In genomic region chr3:36988336-36988735, GRCh38 we compare ENCODE assay signal across 10 cellular contexts. TPM values are rescaled to one million over a fixed set of nuclear protein-coding genes. Genes with fewer than 3 reads are reported as not detected.
DNase-seq lines count a peak whose midpoint lies in the region; ATAC-seq, FAIRE-seq and TF ChIP-seq lines count a peak whose summit lies in the region.
"Had no signal": no experiment of that assay in that cellular context is flagged by ENCODE, and none has a peak within 500 bp of the region (broad histone marks: within the 10 kb centered on the region; RNA-seq: fewer than 3 reads in every experiment).

No MANE protein-coding gene starts in this region.

- H3K4me3 Mint-ChIP-seq in nephron (peak overlapping the region; percentile 11 to 29 (median 18)), chondrocyte (ENCODE audit: unreplicated experiment) (no peak overlapping the region)

- H2AFZ ChIP-seq in DND-41 (ENCODE audit: low read depth, low read length) (no peak overlapping the region), Loucy (ENCODE audit: low read length) (no peak overlapping the region), GM12878 (ENCODE audit: control insufficient read depth, low read depth, low read length) (no peak overlapping the region)

- no peak for ATAC-seq in DND-41 (ENCODE audit: insufficient read depth, low read depth)
- no peak for ATAC-seq in GM12878

- H3K4me1 ChIP-seq in DND-41 (ENCODE audit: insufficient read depth, low read length) = peaks cover 48% of the 10 kb centered on the region
- peaks cover 46% of the 10 kb centered on the region for H3K4me1 ChIP-seq in Loucy (ENCODE audit: insufficient read depth, low read length, poor library complexity, severe bottlenecking)
- no peaks in the 10 kb centered on the region for H3K4me1 ChIP-seq in GM12878 (ENCODE audit: control insufficient read depth, insufficient read depth, low read length)

- no peaks in the 10 kb centered on the region for H3K9me2 ChIP-seq in Loucy (replicated peaks; ENCODE audit: low read depth, low read length)

- in situ Hi-C loops in GM12878 (cut with MboI) = no loop called here

- WGBS in GM12878 (ENCODE audit: insufficient coverage, insufficient replicate concordance, low lambda C conversion rate, missing lambda C conversion rate) = 22% methylated on average over 2 of the region's 2 CpGs

- peaks cover 35% of the 10 kb centered on the region; the same call in 1 of the 2 replicates for H4K20me1 ChIP-seq in DND-41 (ENCODE audit: insufficient read depth, low read length)
- H4K20me1 ChIP-seq in Loucy (ENCODE audit: insufficient read depth, low read length, poor library complexity, severe bottlenecking) = peaks cover 46% of the 10 kb centered on the region
- no peaks in the 10 kb centered on the region for H4K20me1 ChIP-seq in GM12878 (ENCODE audit: control insufficient read depth, insufficient read depth)

- no peak for DNase-seq in DND-41
- no peak for DNase-seq in GM12878 (ENCODE audit: low read depth, low spot score)
- DNase-seq in retina = no peak
- no peak for DNase-seq in HTR-8/SVneo (ENCODE audit: insufficient read length, low spot score)
- no peak for DNase-seq in chondrocyte (ENCODE audit: low spot score)
- DNase-seq: activated CD4-positive, alpha-beta T cell treated with anti-CD3 and anti-CD28 coated beads, Interleukin-2, amount 50 U/mL, for 1 hour; erythroblast; NCI-H446 had no signal

- TF ChIP-seq CTCF in DND-41 (IDR thresholded peaks at IDR 0.05; ENCODE audit: borderline replicate concordance, extremely low read depth, low read length, poor library complexity, severe bottlenecking) (no peak), Loucy (conservative IDR thresholded peaks at IDR 0.05; ENCODE audit: low read length) (no peak), GM12878 (IDR thresholded peaks at IDR 0.05 in 2 of 3, conservative IDR thresholded peaks at IDR 0.05 in 1 of 3; ENCODE audit: control insufficient read depth in 2 of 3, extremely low read depth in 1 of 3, insufficient read depth in 1 of 3, low read depth in 3 of 3, low read length in 3 of 3) (no peak), nephron (IDR thresholded peaks at IDR 0.05; ENCODE audit: unreplicated experiment in 3 of 3) (no peak), chondrocyte (IDR thresholded peaks at IDR 0.05) (no peak)

- no TSS peak for BruUV-seq in GM12878 (replicated peaks; lab: Mats Ljungman, UMichigan)

- H3K9ac ChIP-seq in DND-41 (ENCODE audit: low read depth, low read length) = no peak overlapping the region
- H3K9ac ChIP-seq in Loucy (ENCODE audit: low read depth, low read length, poor library complexity, severe bottlenecking) = peak overlapping the region; percentile 10
- H3K9ac ChIP-seq in GM12878 (ENCODE audit: control insufficient read depth, insufficient read depth, low read length) = no peak overlapping the region

- intact Hi-C loops in GM12878 (cut with micrococcal nuclease; ENCODE audit: unreplicated experiment) = no loop called here

- H3K4me2 ChIP-seq in DND-41 (ENCODE audit: insufficient read depth, low read length) (peak overlapping the region; percentile 90; the same call in 1 of the 2 replicates), Loucy (ENCODE audit: low read depth, low read length, poor library complexity, severe bottlenecking) (peak overlapping the region; percentile 89), GM12878 (ENCODE audit: control insufficient read depth, insufficient read depth) (peak overlapping the region; percentile 36)

- H3K27ac ChIP-seq in DND-41 (ENCODE audit: low read length) = no peak overlapping the region
- H3K27ac ChIP-seq in GM12878 (ENCODE audit: control insufficient read depth, insufficient read depth) = peak overlapping the region; percentile 15; the same call in 1 of the 2 replicates

- CTCF ChIA-PET in GM12878 (lab: Yijun Ruan, JAX) = interaction anchor here (0.6 to 5.2 kb wide), 4 partner anchors 10 to 83 kb away, joined by 3 to 39 read pairs (median 4); no protein-coding TSS in a partner anchor

- no peak for FAIRE-seq in GM12878 (lab: Jason Lieb, UNC)
- FAIRE-seq in HTR-8/SVneo (lab: Jason Lieb, UNC) = no peak

- SMC1A ChIA-PET in GM12878 (lab: Charles Lee; ENCODE audit: uncharacterized antibody, unreplicated experiment) = interaction anchor here (1.0 to 7.5 kb wide), 11 partner anchors 15 to 211 kb away, joined by 3 to 46 read pairs (median 3); partner anchors contain the start of gene LRRFIP2

- POLR2A ChIA-PET in GM12878 (lab: Charles Lee) = interaction anchor here (1.0 to 1.9 kb wide), 3 partner anchors 9 to 18 kb away, joined by 3 to 10 read pairs (median 9); no protein-coding TSS in a partner anchor

- no peak for TF ChIP-seq RAD21 in GM12878 (IDR thresholded peaks at IDR 0.05; ENCODE audit: insufficient read depth, low read depth, low read length)

- RAD21 ChIA-PET in GM12878 (lab: Charles Lee; ENCODE audit: unreplicated experiment) = interaction anchor here (0.8 to 1.8 kb wide), 7 partner anchors 19 to 162 kb away, joined by 3 to 11 read pairs (median 4); no protein-coding TSS in a partner anchor

- TF ChIP-seq POLR2A in GM12878 (IDR thresholded peaks at IDR 0.05; ENCODE audit: low read depth, low read length) = no peak

- H3K36me3 ChIP-seq in DND-41 (ENCODE audit: insufficient read depth, low read length) (peaks cover 83% of the 10 kb centered on the region), Loucy (ENCODE audit: insufficient read depth, low read length) (peaks cover 15% of the 10 kb centered on the region; the same call in 1 of the 2 replicates), GM12878 (ENCODE audit: control insufficient read depth in 2 of 2, insufficient read depth in 2 of 2, low read length in 1 of 2) (peaks cover 1 to 25% of the 10 kb centered on the region in 2 experiments; a peak in 3 of 4 replicates)

- H3K27me3 ChIP-seq in DND-41 (ENCODE audit: insufficient read depth, low read length, poor library complexity) (no peaks in the 10 kb centered on the region), Loucy (ENCODE audit: insufficient read depth, low read length, poor library complexity, severe bottlenecking) (no peaks in the 10 kb centered on the region), GM12878 (replicated peaks in 1 of 2; ENCODE audit: control insufficient read depth in 2 of 2, insufficient read depth in 2 of 2, low read length in 1 of 2) (no peaks in the 10 kb centered on the region)

- H3K36me3 Mint-ChIP-seq in nephron (ENCODE audit: low read depth) (peaks cover 53% of the 10 kb centered on the region), chondrocyte (ENCODE audit: low read depth) (peaks cover 35% of the 10 kb centered on the region)

- no peaks in the 10 kb centered on the region for H3F3A ChIP-seq in Loucy (ENCODE audit: low read depth)

- H3K79me2 ChIP-seq in DND-41 (ENCODE audit: insufficient read depth, low read length) = peaks cover 56% of the 10 kb centered on the region
- H3K79me2 ChIP-seq in Loucy (ENCODE audit: insufficient read depth, low read length) = peaks cover 54% of the 10 kb centered on the region
- H3K79me2 ChIP-seq in GM12878 (ENCODE audit: control insufficient read depth, insufficient read depth, low read length) = peaks cover 61% of the 10 kb centered on the region

- no peaks in the 10 kb centered on the region for H3K27me3 Mint-ChIP-seq in nephron (ENCODE audit: low read depth)
- H3K27me3 Mint-ChIP-seq in chondrocyte (ENCODE audit: low read depth) = no peaks in the 10 kb centered on the region

- H3K4me1 Mint-ChIP-seq in nephron = peaks cover 38% of the 10 kb centered on the region
- peaks cover 41% of the 10 kb centered on the region for H3K4me1 Mint-ChIP-seq in chondrocyte (ENCODE audit: low read depth)

- TF ChIP-seq EP300 in GM12878 (IDR thresholded peaks at IDR 0.05; ENCODE audit: borderline replicate concordance in 1 of 2, control insufficient read depth in 1 of 2, low read depth in 2 of 2, low read length in 2 of 2) = no peak

- H3K27ac Mint-ChIP-seq in nephron (no peak overlapping the region), chondrocyte (ENCODE audit: unreplicated experiment) (no peak overlapping the region)

- H3K9me3 Mint-ChIP-seq in nephron (no peaks in the 10 kb centered on the region), chondrocyte (ENCODE audit: low read depth) (no peaks in the 10 kb centered on the region)

- H3K9me3 ChIP-seq in DND-41 (ENCODE audit: insufficient read depth, low read length, severe bottlenecking) = no peaks in the 10 kb centered on the region
- H3K9me3 ChIP-seq in Loucy (ENCODE audit: insufficient read depth, low read depth, low read length) = no peaks in the 10 kb centered on the region
- no peaks in the 10 kb centered on the region for H3K9me3 ChIP-seq in GM12878 (replicated peaks; ENCODE audit: control insufficient read depth, insufficient read depth, low read length)

- H3K4me3 ChIP-seq in DND-41 (ENCODE audit: low read depth in 1 of 2, low read length in 2 of 2) (no peak overlapping the region), Loucy (ENCODE audit: low read length, poor library complexity, severe bottlenecking) (peak overlapping the region; percentile 81), GM12878 (peak overlapping the region; percentile 45; the same call in 1 of the 2 replicates)

RNA-seq across cellular contexts. Expression of gene EPM2AIP1, which starts 4.6 kb away (rescaled TPM):
- total RNA-seq in GM12878 (2013; cell fraction: nucleolus; rRNA removed) = 84.8 and 92.5 TPM in 2 replicates
- 20.8 and 21.2 TPM in 2 replicates for total RNA-seq in GM12878 (2014; rRNA removed)
- 28.5 and 31.9 TPM in 2 replicates for total RNA-seq in GM12878 (2014; rRNA removed; fragmentation: Illumina TruSeq; extraction: Trizol)
- total RNA-seq in GM12878 (2021) = 20.9 and 24.0 TPM in 2 replicates
- 8.2 TPM for polyA plus RNA-seq in GM12878 (2011; ENCODE audit: low read depth)
- 29.9 and 44.6 TPM in 2 replicates for polyA plus RNA-seq in GM12878 (2011; rRNA removed)
- polyA plus RNA-seq in GM12878 (2011; cell fraction: cytosol; rRNA removed) = 8.7 and 10.0 TPM in 2 replicates
- polyA plus RNA-seq in GM12878 (2011; cell fraction: nucleus; rRNA removed) = 35.8 and 39.4 TPM in 2 replicates
- 13.7 and 16.4 TPM in 2 replicates for polyA plus RNA-seq in GM12878 (2012)
- 25.8 and 29.9 TPM in 2 replicates for polyA plus RNA-seq in GM12878 (2014; fragmentation: Illumina TruSeq; extraction: Trizol)
- polyA plus RNA-seq in GM12878 (2014; fragmentation: Nextera tagmentation; extraction: Ambion mirVana) = 1 to 10 TPM; 5.5 to 7.9 TPM
- 21.5 and 22.4 TPM in 2 replicates for polyA plus RNA-seq in GM12878 (2014; rRNA removed)
- 10 to 100 TPM; 20.5 to 23.7 TPM for polyA plus RNA-seq in GM12878 (2016; fragmentation: Nextera tagmentation; extraction: Ambion mirVana)
- polyA minus RNA-seq in GM12878 (2011; rRNA and poly(A)+ RNA removed) = 23.5 and 28.7 TPM in 2 replicates
- polyA minus RNA-seq in GM12878 (2011; cell fraction: cytosol; rRNA and poly(A)+ RNA removed) = 5.3 and 6.9 TPM in 2 replicates
- 52.0 and 66.2 TPM in 2 replicates for polyA minus RNA-seq in GM12878 (2011; cell fraction: nucleus; rRNA and poly(A)+ RNA removed)
- 14.3 to 20.5 TPM (median 15.6 TPM) in 3 replicates for total RNA-seq in chondrocyte

RNA-seq across cellular contexts. Expression of gene MLH1, which starts 5.0 kb away (rescaled TPM):
- 107 and 118 TPM in 2 replicates for total RNA-seq in GM12878 (2013; cell fraction: nucleolus; rRNA removed)
- total RNA-seq in GM12878 (2014; rRNA removed) (85.2 and 88.6 TPM in 2 replicates), GM12878 (2014; rRNA removed; fragmentation: Illumina TruSeq; extraction: Trizol) (109 TPM in 2 replicates), GM12878 (2021) (58.4 and 59.2 TPM in 2 replicates), chondrocyte (32.5 to 39.0 TPM (median 32.6 TPM) in 3 replicates)
- 35.4 TPM for polyA plus RNA-seq in GM12878 (2011; ENCODE audit: low read depth)
- polyA plus RNA-seq in GM12878 (2011; rRNA removed) (92.4 and 113 TPM in 2 replicates), GM12878 (2014; fragmentation: Illumina TruSeq; extraction: Trizol) (92.5 and 116 TPM in 2 replicates), GM12878 (2014; fragmentation: Nextera tagmentation; extraction: Ambion mirVana) (10 to 100 TPM; 58.6 to 67.3 TPM), GM12878 (2014; rRNA removed) (52.0 and 59.6 TPM in 2 replicates), GM12878 (2016; fragmentation: Nextera tagmentation; extraction: Ambion mirVana) (10 to 100 TPM; 80.1 to 82.8 TPM)
- 61.8 and 75.2 TPM in 2 replicates for polyA plus RNA-seq in GM12878 (2011; cell fraction: cytosol; rRNA removed)
- 50.9 and 60.0 TPM in 2 replicates for polyA plus RNA-seq in GM12878 (2011; cell fraction: nucleus; rRNA removed)
- polyA plus RNA-seq in GM12878 (2012) = 38.0 and 41.0 TPM in 2 replicates
- polyA minus RNA-seq in GM12878 (2011; rRNA and poly(A)+ RNA removed) = 77.9 and 78.7 TPM in 2 replicates
- 24.3 and 29.5 TPM in 2 replicates for polyA minus RNA-seq in GM12878 (2011; cell fraction: cytosol; rRNA and poly(A)+ RNA removed)
- 39.8 and 46.9 TPM in 2 replicates for polyA minus RNA-seq in GM12878 (2011; cell fraction: nucleus; rRNA and poly(A)+ RNA removed)

RNA-seq across cellular contexts. Expression of gene TRANK1, which starts 43.5 kb away (rescaled TPM):
- total RNA-seq in GM12878 (2013; cell fraction: nucleolus; rRNA removed) = 18.5 and 20.6 TPM in 2 replicates
- total RNA-seq in GM12878 (2014; rRNA removed) = 1.7 and 2.6 TPM in 2 replicates
- 1.3 and 2.0 TPM in 2 replicates for total RNA-seq in GM12878 (2014; rRNA removed; fragmentation: Illumina TruSeq; extraction: Trizol)
- 3.7 and 4.4 TPM in 2 replicates for total RNA-seq in GM12878 (2021)
- 7.5 TPM for polyA plus RNA-seq in GM12878 (2011; ENCODE audit: low read depth)
- polyA plus RNA-seq in GM12878 (2011; rRNA removed) = 6.2 and 8.8 TPM in 2 replicates
- 6.0 and 8.8 TPM in 2 replicates for polyA plus RNA-seq in GM12878 (2011; cell fraction: cytosol; rRNA removed)
- 8.4 and 10.5 TPM in 2 replicates for polyA plus RNA-seq in GM12878 (2011; cell fraction: nucleus; rRNA removed)
- polyA plus RNA-seq in GM12878 (2012) = 4.4 and 4.6 TPM in 2 replicates
- polyA plus RNA-seq in GM12878 (2014; fragmentation: Illumina TruSeq; extraction: Trizol) = 2.4 and 3.2 TPM in 2 replicates
- under 1 TPM; 0.46 to 0.63 TPM for polyA plus RNA-seq in GM12878 (2014; fragmentation: Nextera tagmentation; extraction: Ambion mirVana)
- polyA plus RNA-seq in GM12878 (2014; rRNA removed) = 1.0 and 1.1 TPM in 2 replicates
- under 1 TPM; 0.60 to 0.75 TPM for polyA plus RNA-seq in GM12878 (2016; fragmentation: Nextera tagmentation; extraction: Ambion mirVana)
- 14.5 and 14.8 TPM in 2 replicates for polyA minus RNA-seq in GM12878 (2011; rRNA and poly(A)+ RNA removed)
- polyA minus RNA-seq in GM12878 (2011; cell fraction: cytosol; rRNA and poly(A)+ RNA removed) = 4.7 and 5.3 TPM in 2 replicates
- 12.2 and 23.5 TPM in 2 replicates for polyA minus RNA-seq in GM12878 (2011; cell fraction: nucleus; rRNA and poly(A)+ RNA removed)
- 16.3 to 21.6 TPM (median 18.5 TPM) in 3 replicates for total RNA-seq in chondrocyte

Comparison
In these comparisons a context has a peak if more than half of its experiments do, and no peak if none do; other contexts are left out.
1. H3K4me2 ChIP-seq: peak in every context shown above with its lines; median percentile 90 in DND-41; 89 in Loucy; 36 in GM12878.
2. H3K4me3 ChIP-seq: peak in Loucy (single experiment) and GM12878 (single experiment); none in DND-41 (0 of 2).